ENCODE assay signal across 8 cellular contexts in the genomic region with DNA sequence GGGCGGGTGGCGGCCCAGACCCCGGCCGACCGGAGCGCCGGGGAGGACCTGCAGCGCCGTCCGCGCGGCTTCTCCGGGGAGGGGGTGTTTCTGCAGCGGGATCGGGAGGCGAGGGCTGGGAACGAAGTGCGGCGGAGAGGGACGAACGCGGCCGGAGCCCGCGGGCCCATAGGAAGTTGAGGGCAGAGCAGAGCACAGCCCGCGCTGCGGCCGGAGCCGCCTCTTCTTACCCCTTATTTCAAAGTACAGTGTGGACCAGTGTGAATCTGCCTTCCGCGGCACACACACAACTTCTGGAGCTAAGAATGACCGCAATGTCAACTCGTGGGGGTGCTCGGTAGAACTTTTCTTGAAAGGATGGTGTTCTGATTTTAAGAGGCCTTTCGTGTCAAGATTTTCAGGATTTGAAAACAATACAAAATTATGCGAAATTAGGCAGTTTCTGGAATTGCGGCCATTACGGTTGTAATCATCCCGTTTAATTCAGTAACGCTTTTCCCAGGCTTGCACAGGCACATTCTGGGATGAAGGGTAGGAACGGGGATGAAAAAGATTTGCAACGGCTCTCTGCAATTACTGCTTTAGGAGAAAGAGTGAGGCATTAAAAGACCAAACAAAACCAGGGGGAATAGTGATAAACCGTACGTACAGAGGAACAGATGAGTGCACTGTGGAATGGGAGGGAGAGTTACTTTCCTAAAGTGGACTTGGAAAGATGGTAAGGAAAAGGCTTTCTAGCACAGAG. TPM values are rescaled to one million over a fixed set of nuclear protein-coding genes. Genes with fewer than 3 reads are reported as not detected.
DNase-seq lines count a peak whose midpoint lies in the region; ATAC-seq and TF ChIP-seq lines count a peak whose summit lies in the region.

No MANE protein-coding gene starts in this region.

- peak; percentile 13 for ATAC-seq in GM18508 (IDR thresholded peaks at IDR 0.05; ENCODE audit: insufficient read depth, unreplicated experiment)
- ATAC-seq in HG02973 (IDR thresholded peaks at IDR 0.05; ENCODE audit: unreplicated experiment): peak; percentile 30
- peak; percentile 7 for ATAC-seq in activated CD8-positive, alpha-beta memory T cell treated with anti-CD3 and anti-CD28 coated beads, Interleukin-2, amount 10 ng/mL, durations not matched to agents 7 days and 5 days
- peak; percentile 35 for ATAC-seq in stimulated activated naive CD8-positive, alpha-beta T cell treated with anti-CD3 and anti-CD28 coated beads, Interleukin-15, amount 100 ng/mL, for 72 hours

- peaks cover 45% of the 10 kb centered on the region for H3K4me1 Mint-ChIP-seq in activated CD8-positive, alpha-beta memory T cell treated with anti-CD3 and anti-CD28 coated beads, Interleukin-2, amount 10 ng/mL, durations not matched to agents 7 days and 5 days
- H3K4me1 Mint-ChIP-seq in stimulated activated naive CD8-positive, alpha-beta T cell treated with anti-CD3 and anti-CD28 coated beads, Interleukin-15, amount 100 ng/mL, for 72 hours: peaks cover 28% of the 10 kb centered on the region

- peak overlapping the region; percentile 96 to 97 for H3K27ac ChIP-seq in mucosa of rectum (ENCODE audit: low read depth in 2 of 2, low read length in 2 of 2)

- peak overlapping the region; percentile 84 for H3K4me3 Mint-ChIP-seq in activated CD8-positive, alpha-beta memory T cell treated with anti-CD3 and anti-CD28 coated beads, Interleukin-2, amount 10 ng/mL, durations not matched to agents 7 days and 5 days
- peak overlapping the region; percentile 93 to 94 for H3K4me3 Mint-ChIP-seq in stimulated activated naive CD8-positive, alpha-beta T cell treated with anti-CD3 and anti-CD28 coated beads, Interleukin-15, amount 100 ng/mL, for 72 hours

- no peaks in the 10 kb centered on the region for H3K36me3 Mint-ChIP-seq in activated CD8-positive, alpha-beta memory T cell treated with anti-CD3 and anti-CD28 coated beads, Interleukin-2, amount 10 ng/mL, durations not matched to agents 7 days and 5 days

- peak overlapping the region; percentile 87 for H3K27ac Mint-ChIP-seq in activated CD8-positive, alpha-beta memory T cell treated with anti-CD3 and anti-CD28 coated beads, Interleukin-2, amount 10 ng/mL, durations not matched to agents 7 days and 5 days
- peak overlapping the region; percentile 99 for H3K27ac Mint-ChIP-seq in stimulated activated naive CD8-positive, alpha-beta T cell treated with anti-CD3 and anti-CD28 coated beads, Interleukin-15, amount 100 ng/mL, for 72 hours

- H3K4me1 ChIP-seq in mucosa of rectum (ENCODE audit: control insufficient read depth in 2 of 2, insufficient read depth in 2 of 2, low read length in 2 of 2): peaks cover 15 to 19% of the 10 kb centered on the region in 2 donors

- H3K27me3 ChIP-seq in mucosa of rectum (ENCODE audit: control insufficient read depth in 2 of 2, insufficient read depth in 2 of 2, low read length in 2 of 2): no peaks in the 10 kb centered on the region

- peak overlapping the region; percentile 91 for H3K9ac ChIP-seq in mucosa of rectum (ENCODE audit: low read depth in 1 of 2, low read length in 2 of 2)

- H3K36me3 ChIP-seq in mucosa of rectum (ENCODE audit: control insufficient read depth in 2 of 2, insufficient read depth in 2 of 2, low read length in 2 of 2): no peaks in the 10 kb centered on the region

- H3K9me3 Mint-ChIP-seq in activated CD8-positive, alpha-beta memory T cell treated with anti-CD3 and anti-CD28 coated beads, Interleukin-2, amount 10 ng/mL, durations not matched to agents 7 days and 5 days (ENCODE audit: low read depth): no peaks in the 10 kb centered on the region
- no peaks in the 10 kb centered on the region for H3K9me3 Mint-ChIP-seq in stimulated activated naive CD8-positive, alpha-beta T cell treated with anti-CD3 and anti-CD28 coated beads, Interleukin-15, amount 100 ng/mL, for 72 hours

- H3K9me3 ChIP-seq in mucosa of rectum (ENCODE audit: control insufficient read depth in 2 of 2, low read length in 2 of 2): no peaks in the 10 kb centered on the region

- H3K27me3 Mint-ChIP-seq in activated CD8-positive, alpha-beta memory T cell treated with anti-CD3 and anti-CD28 coated beads, Interleukin-2, amount 10 ng/mL, durations not matched to agents 7 days and 5 days: no peaks in the 10 kb centered on the region
- H3K27me3 Mint-ChIP-seq in stimulated activated naive CD8-positive, alpha-beta T cell treated with anti-CD3 and anti-CD28 coated beads, Interleukin-15, amount 100 ng/mL, for 72 hours: no peaks in the 10 kb centered on the region

- peak; percentile 62 for DNase-seq in AG08395 (ENCODE audit: low spot score)
- peak; percentile 66 for DNase-seq in NCI-H2227 treated with DMSO at 0.1 percent for 48 hours (lab: John Stamatoyannopoulos, UW)
- DNase-seq in activated CD8-positive, alpha-beta memory T cell treated with anti-CD3 and anti-CD28 coated beads, Interleukin-2, amount 10 ng/mL, durations not matched to agents 7 days and 5 days: peak; percentile 63
- DNase-seq in erythroblast (lab: John Stamatoyannopoulos, UW): peak; percentile 76 to 84
- DNase-seq in stimulated activated naive CD8-positive, alpha-beta T cell treated with anti-CD3 and anti-CD28 coated beads, Interleukin-15, amount 100 ng/mL, for 72 hours: peak; percentile 59 to 68

- peak overlapping the region; percentile 79 to 92 for H3K4me3 ChIP-seq in mucosa of rectum (ENCODE audit: low read length in 2 of 2)

- CTCF ChIA-PET in activated CD8-positive, alpha-beta memory T cell treated with anti-CD3 and anti-CD28 coated beads, Interleukin-2, amount 10 ng/mL, durations not matched to agents 7 days and 5 days (lab: Charles Lee): interaction anchor here (1.2 to 2.7 kb wide), 3 partner anchors 9 to 33 kb away, joined by 4 to 18 read pairs (median 4); no protein-coding TSS in a partner anchor

- TF ChIP-seq POLR2A in erythroblast (IDR thresholded peaks at IDR 0.05; ENCODE audit: low read length): peak; percentile 43

RNA-seq across cellular contexts. Expression of a gene that starts 0.8 kb away (rescaled TPM):
- 10 to 100 TPM; 25.0 to 26.1 TPM for total RNA-seq in activated CD8-positive, alpha-beta memory T cell treated with anti-CD3 and anti-CD28 coated beads, Interleukin-2, amount 10 ng/mL, durations not matched to agents 7 days and 5 days

Comparison
In these comparisons a context has a peak if more than half of its experiments do, and no peak if none do; other contexts are left out.
1. Peak in every context shown above with its lines: DNase-seq, ATAC-seq, H3K4me3 ChIP-seq and H3K27ac ChIP-seq.